In genomic region chr3:47496892-47497291, GRCh38 we compare ENCODE assay signal across 26 cellular contexts.
"Had no signal": no experiment of that assay in that cellular context is flagged by ENCODE, and none has a peak within 500 bp of the region (broad histone marks: within the 10 kb centered on the region; RNA-seq: fewer than 3 reads in every experiment).

No MANE protein-coding gene starts in this region.

- H3K27ac Mint-ChIP-seq: activated naive CD8-positive, alpha-beta T cell; activated T-cell treated with anti-CD3 and anti-CD28 coated beads, Interleukin-2, amount 50 U/mL, for 24 hours; activated T-helper 17 cell treated with anti-CD3 and anti-CD28 coated beads, Interleukin-2, amount 50 U/mL, for 72 hours; effector memory CD8-positive, alpha-beta T cell; natural killer cell; type B pancreatic cell; WTC11 had no signal

- H3K36me3 ChIP-seq: colonic mucosa had no signal

- H3K27ac ChIP-seq: adrenal gland, ascending aorta, brain microvascular endothelial cell, colonic mucosa, gastroesophageal sphincter, thoracic aorta had no signal

- H3K9me3 ChIP-seq: adrenal gland, ascending aorta, colonic mucosa, gastroesophageal sphincter, thoracic aorta had no signal

- H3K4me3 Mint-ChIP-seq: activated naive CD8-positive, alpha-beta T cell; activated T-cell treated with anti-CD3 and anti-CD28 coated beads, Interleukin-2, amount 50 U/mL, for 24 hours; activated T-helper 17 cell treated with anti-CD3 and anti-CD28 coated beads, Interleukin-2, amount 50 U/mL, for 72 hours; effector memory CD8-positive, alpha-beta T cell; natural killer cell; type B pancreatic cell; WTC11 had no signal

- H3K27me3 Mint-ChIP-seq: activated naive CD8-positive, alpha-beta T cell; activated T-cell treated with anti-CD3 and anti-CD28 coated beads, Interleukin-2, amount 50 U/mL, for 24 hours; activated T-helper 17 cell treated with anti-CD3 and anti-CD28 coated beads, Interleukin-2, amount 50 U/mL, for 72 hours; effector memory CD8-positive, alpha-beta T cell; type B pancreatic cell had no signal

- ATAC-seq: activated T-helper 17 cell treated with anti-CD3 and anti-CD28 coated beads, Interleukin-2, amount 50 U/mL, for 72 hours; effector memory CD8-positive, alpha-beta T cell; gastroesophageal sphincter; left lobe of liver; natural killer cell; sciatic nerve; WTC11 had no signal

- FAIRE-seq: keratinocyte, small intestine had no signal

- H3K9me3 Mint-ChIP-seq: activated T-cell treated with anti-CD3 and anti-CD28 coated beads, Interleukin-2, amount 50 U/mL, for 24 hours; activated T-helper 17 cell treated with anti-CD3 and anti-CD28 coated beads, Interleukin-2, amount 50 U/mL, for 72 hours; effector memory CD8-positive, alpha-beta T cell; natural killer cell; type B pancreatic cell; WTC11 had no signal

- H3K4me1 Mint-ChIP-seq: activated T-helper 17 cell treated with anti-CD3 and anti-CD28 coated beads, Interleukin-2, amount 50 U/mL, for 72 hours; WTC11 had no signal

- H3K4me1 ChIP-seq: adrenal gland, ascending aorta, colonic mucosa, gastroesophageal sphincter had no signal

- H3K27me3 ChIP-seq: adrenal gland, ascending aorta, brain microvascular endothelial cell, colonic mucosa, dorsolateral prefrontal cortex, gastroesophageal sphincter had no signal

- DNase-seq: activated T-cell treated with anti-CD3 and anti-CD28 coated beads, Interleukin-2, amount 50 U/mL, for 24 hours; adrenal gland; brain microvascular endothelial cell; central memory CD4-positive, alpha-beta T cell; colonic mucosa; dorsolateral prefrontal cortex; effector memory CD8-positive, alpha-beta T cell; mammary epithelial cell; midbrain; natural killer cell; small intestine; stimulated activated CD4-positive, alpha-beta T cell treated with anti-CD3 and anti-CD28 coated beads, Interleukin-15, amount 100 ng/mL, for 24 hours; stimulated activated CD4-positive, alpha-beta T cell treated with anti-CD3 and anti-CD28 coated beads, Interleukin-2, amount 100 ng/mL, for 48 hours; stimulated activated CD8-positive, alpha-beta memory T cell treated with anti-CD3 and anti-CD28 coated beads, Interleukin-4, amount 100 ng/mL, for 48 hours; stimulated activated naive CD4-positive, alpha-beta T cell; T-helper 9 cell had no signal

- H3K4me3 ChIP-seq: adrenal gland, ascending aorta, colonic mucosa, dorsolateral prefrontal cortex, gastroesophageal sphincter, thoracic aorta had no signal
